In the genomic region with DNA sequence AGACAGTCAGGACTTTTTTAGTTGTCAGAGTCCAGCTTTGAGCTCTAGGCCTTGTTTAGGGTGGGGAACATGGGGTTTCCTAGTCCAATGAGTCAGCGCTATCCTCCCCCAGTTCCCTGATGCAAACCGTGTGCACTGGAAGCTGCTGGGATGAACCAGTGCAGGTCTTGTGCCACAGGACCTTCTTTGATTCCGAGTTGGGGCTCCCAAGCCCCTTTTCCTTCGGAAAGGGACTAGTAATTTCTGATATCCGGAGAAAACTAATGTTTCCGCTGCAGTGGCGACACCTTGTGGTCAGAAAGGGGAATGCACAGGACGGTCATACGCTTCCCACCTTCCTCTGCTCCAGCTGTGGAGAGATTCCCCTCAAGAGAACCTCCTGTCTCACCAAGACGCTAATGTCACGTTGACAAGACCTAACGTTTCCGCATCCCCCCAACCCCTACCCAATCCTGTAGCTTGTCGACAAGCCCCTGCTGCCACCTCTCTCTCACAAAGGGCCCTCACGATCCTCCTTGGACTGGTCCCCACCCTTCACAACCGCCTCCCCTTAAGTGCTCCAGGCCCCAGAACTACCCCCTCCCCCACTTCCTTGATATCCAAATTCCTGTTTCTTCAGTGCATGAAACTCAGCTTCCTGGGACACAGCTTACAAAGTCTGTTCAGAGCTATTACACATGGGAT, we compare ENCODE assay signal across 9 cellular contexts. TPM values are rescaled to one million over a fixed set of nuclear protein-coding genes. Genes with fewer than 3 reads are reported as not detected.
DNase-seq lines count a peak whose midpoint lies in the region; ATAC-seq and TF ChIP-seq lines count a peak whose summit lies in the region.
"Had no signal": no experiment of that assay in that cellular context is flagged by ENCODE, and none has a peak within 500 bp of the region (broad histone marks: within the 10 kb centered on the region; RNA-seq: fewer than 3 reads in every experiment).

No MANE protein-coding gene starts in this region.

- in situ Hi-C loops in transverse colon (cut with MboI; ENCODE audit: low pct_ligation_motif_present in 1 of 4, low pct_unique_long_range_greater_than_20kb in 1 of 4, low sequenced_read_pairs in 3 of 4) = loop anchor here in 3 of 4 donors (10.0 to 25.0 kb wide), 3 partner anchors 134 to 478 kb away; no protein-coding TSS in a partner anchor

- H3K36me3 ChIP-seq in KOPT-K1 (ENCODE audit: insufficient read depth, low read length) (no peaks in the 10 kb centered on the region), RWPE2 (ENCODE audit: low read depth) (no peaks in the 10 kb centered on the region), transverse colon (no peaks in the 10 kb centered on the region)

- TF ChIP-seq EP300 in transverse colon (IDR thresholded peaks at IDR 0.05; ENCODE audit: low read depth) = no peak

- ATAC-seq in RWPE2 (ENCODE audit: low read depth) (peak; percentile 43), HG03439 (IDR thresholded peaks at IDR 0.05; ENCODE audit: unreplicated experiment) (no peak)

- no peak overlapping the region for H3K4me3 ChIP-seq in RWPE2 (ENCODE audit: severe bottlenecking)
- H3K4me3 ChIP-seq in transverse colon = no peak overlapping the region

- H3K27me3 ChIP-seq in RWPE2 (ENCODE audit: insufficient read depth, poor library complexity, severe bottlenecking) = no peaks in the 10 kb centered on the region
- H3K27me3 ChIP-seq in transverse colon = no peaks in the 10 kb centered on the region

- DNase-seq in RWPE2 (ENCODE audit: low spot score) (no peak), glomerular visceral epithelial cell (ENCODE audit: extremely low spot score) (peak; percentile 80), pons (ENCODE audit: low spot score) (peak; percentile 48), transverse colon (peak; percentile 74)
- DNase-seq in activated effector memory CD4-positive, alpha-beta T cell treated with anti-CD3 and anti-CD28 coated beads, Interleukin-2, amount 50 U/mL, for 16 hours = peak; percentile 90

- H3K4me1 ChIP-seq in RWPE2 (ENCODE audit: insufficient read depth, poor library complexity, severe bottlenecking) (no peaks in the 10 kb centered on the region), transverse colon (peaks cover 0 to 6% (median 2%) of the 10 kb centered on the region in 4 donors)

- intact Hi-C loops in transverse colon (cut with DNase I; ENCODE audit: low total_unique reads) = loop anchor here (1.0 to 2.0 kb wide), 2 partner anchors 148 to 176 kb away; no protein-coding TSS in a partner anchor

- H3K27ac ChIP-seq in KOPT-K1 (ENCODE audit: low read depth, low read length, poor library complexity, severe bottlenecking) = peak overlapping the region; percentile 33
- no peak overlapping the region for H3K27ac ChIP-seq in RWPE2 (ENCODE audit: poor library complexity, severe bottlenecking)
- no peak overlapping the region for H3K27ac ChIP-seq in transverse colon

- WGBS in transverse colon (ENCODE audit: low coverage in 1 of 2), 2 donors = 7 to 20% methylated on average over 11 to 16 of the region's 16 CpGs

- no peak for TF ChIP-seq POLR2A in transverse colon (IDR thresholded peaks at IDR 0.05)

- no peaks in the 10 kb centered on the region for H3K9me3 ChIP-seq in KOPT-K1 (ENCODE audit: insufficient read depth, low read length, poor library complexity, severe bottlenecking)
- H3K9me3 ChIP-seq in RWPE2 (ENCODE audit: severe bottlenecking) = no peaks in the 10 kb centered on the region
- no peaks in the 10 kb centered on the region for H3K9me3 ChIP-seq in transverse colon

- TF ChIP-seq CTCF in GM12874 (IDR thresholded peaks at IDR 0.05; ENCODE audit: insufficient read depth, low read depth, low read length) = peak; percentile 89
- peak; percentile 91 for TF ChIP-seq CTCF in RWPE2 (IDR thresholded peaks at IDR 0.05; ENCODE audit: poor library complexity, severe bottlenecking)
- peak; percentile 90 to 98 (median 96) for TF ChIP-seq CTCF in transverse colon (IDR thresholded peaks at IDR 0.05)

RNA-seq across cellular contexts. Expression of gene GPA33, which starts 31.0 kb away (rescaled TPM):
- total RNA-seq in transverse colon = 100 to 1,000 TPM in 3 of 4 donors, 10 to 100 TPM in 1; 87.4 to 568 (median 509) TPM
- total RNA-seq: urinary bladder had no signal

RNA-seq across cellular contexts. Expression of gene STYXL2, which starts 34.7 kb away (rescaled TPM):
- total RNA-seq in transverse colon = under 1 TPM in 2 of 4 donors, not detected in 2; 0.16 to 0.41 TPM
